In the genomic region with DNA sequence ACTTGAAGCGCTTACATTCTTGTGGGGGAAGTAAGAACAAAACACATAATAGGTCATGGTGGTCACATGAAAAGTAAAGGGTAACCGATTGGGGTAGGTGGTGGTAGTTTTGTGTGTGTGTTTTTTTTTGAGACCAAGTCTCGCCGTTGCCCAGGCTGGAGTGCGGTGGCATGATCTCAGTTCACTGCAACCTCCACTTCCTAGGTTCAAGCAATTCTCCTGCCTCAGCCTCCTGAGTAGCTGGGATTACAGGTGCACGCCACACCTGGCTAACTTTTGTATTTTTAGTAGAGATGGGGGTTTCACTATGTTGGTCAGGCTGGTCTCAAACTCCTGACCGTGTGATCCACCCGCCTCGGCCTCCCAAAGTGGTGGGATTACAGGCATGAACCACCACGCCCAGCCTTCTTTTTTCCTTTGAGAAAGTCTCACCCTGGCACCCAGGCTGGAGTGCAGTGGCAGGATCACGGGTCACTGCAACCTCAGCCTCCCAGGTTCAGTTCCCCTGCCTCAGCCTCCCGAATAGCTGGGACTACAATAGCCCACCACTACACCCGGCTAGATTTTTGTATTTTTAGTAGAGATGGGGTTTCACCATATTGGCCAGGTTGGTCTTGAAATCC, we compare ENCODE assay signal across 6 cellular contexts.
A peak's percentile ranks its signal among the peaks of the same experiment; 100 is the strongest.
DNase-seq lines count a peak whose midpoint lies in the region; ATAC-seq and TF ChIP-seq lines count a peak whose summit lies in the region.
"Not testable (repeated sequence)": the region's sequence is repeated elsewhere in the genome, so short reads cannot be mapped to it uniquely, and the experiment has no call there.

No MANE protein-coding gene starts in this region.

- DNase-seq in DMS 273 (lab: John Stamatoyannopoulos, UW; ENCODE audit: unreplicated experiment) (peak; percentile 80), HUDEP-2 (lab: John Stamatoyannopoulos, UW; ENCODE audit: unreplicated experiment in 76 of 76) (peak in 51 of 76 experiments; percentile 14 to 75 (median 40))
- not testable (repeated sequence) for DNase-seq in RWPE2 (ENCODE audit: low spot score); effector memory CD8-positive, alpha-beta T cell
- peak; percentile 43 to 59 (median 47) for DNase-seq in activated CD8-positive, alpha-beta memory T cell treated with anti-CD3 and anti-CD28 coated beads for 48 hours (ENCODE audit: low read depth in 2 of 3, low spot score in 2 of 3)
- peak; percentile 27 for DNase-seq in stimulated activated CD4-positive, alpha-beta T cell treated with anti-CD3 and anti-CD28 coated beads, Interleukin-1b, Interleukin-23, amount 100 ng/mL, for 48 hours

- peak overlapping the region; percentile 88 to 96 for H3K27ac Mint-ChIP-seq in effector memory CD8-positive, alpha-beta T cell

- H3K9me3 Mint-ChIP-seq in effector memory CD8-positive, alpha-beta T cell: not testable (repeated sequence)

- H3K27me3 Mint-ChIP-seq in effector memory CD8-positive, alpha-beta T cell: not testable (repeated sequence)

- H3K36me3 Mint-ChIP-seq in effector memory CD8-positive, alpha-beta T cell (ENCODE audit: insufficient read depth): peaks cover 61% of the 10 kb centered on the region

- peak overlapping the region; percentile 91 for H3K27ac ChIP-seq in RWPE2 (ENCODE audit: poor library complexity, severe bottlenecking)

- not testable (repeated sequence) for TF ChIP-seq CTCF in RWPE2 (IDR thresholded peaks at IDR 0.05; ENCODE audit: poor library complexity, severe bottlenecking)

- not testable (repeated sequence) for H3K27me3 ChIP-seq in RWPE2 (ENCODE audit: insufficient read depth, poor library complexity, severe bottlenecking)

- peaks cover 12% of the 10 kb centered on the region for H3K4me1 ChIP-seq in RWPE2 (ENCODE audit: insufficient read depth, poor library complexity, severe bottlenecking)

- ATAC-seq in RWPE2 (ENCODE audit: low read depth): peak; percentile 31
- not testable (repeated sequence) for ATAC-seq in effector memory CD8-positive, alpha-beta T cell (replicated peaks)

- not testable (repeated sequence) for H3K4me3 ChIP-seq in RWPE2 (ENCODE audit: severe bottlenecking)

- H3K36me3 ChIP-seq in RWPE2 (ENCODE audit: low read depth): peaks cover 77% of the 10 kb centered on the region

- not testable (repeated sequence) for H3K4me3 Mint-ChIP-seq in effector memory CD8-positive, alpha-beta T cell

- not testable (repeated sequence) for H3K9me3 ChIP-seq in RWPE2 (ENCODE audit: severe bottlenecking)

- peaks cover 32 to 38% of the 10 kb centered on the region in 2 donors for H3K4me1 Mint-ChIP-seq in effector memory CD8-positive, alpha-beta T cell (ENCODE audit: low read depth in 2 of 2)
